ENCODE assay signal across 18 cellular contexts in the genomic region with DNA sequence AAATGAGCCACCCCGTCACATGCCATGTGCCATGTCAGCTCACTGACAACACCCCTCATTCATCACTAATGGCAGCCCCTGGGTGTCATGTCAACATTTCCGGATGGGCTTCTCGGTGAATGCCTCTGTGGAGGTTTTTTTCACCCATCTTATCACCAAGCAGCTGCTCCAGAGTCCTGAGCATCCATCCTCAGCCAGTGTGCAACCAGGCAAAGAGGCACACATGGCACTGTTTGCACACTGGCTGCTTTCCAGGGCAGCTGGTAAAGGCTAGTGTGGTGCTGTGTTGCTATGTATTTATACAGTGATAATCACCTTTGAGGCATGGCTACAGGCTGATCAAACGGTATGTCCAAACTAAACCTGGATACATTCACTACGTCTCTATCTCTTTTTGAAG.
A peak's percentile ranks its signal among the peaks of the same experiment; 100 is the strongest.
DNase-seq lines count a peak whose midpoint lies in the region; ATAC-seq, FAIRE-seq and TF ChIP-seq lines count a peak whose summit lies in the region.
"Had no signal": no experiment of that assay in that cellular context is flagged by ENCODE, and none has a peak within 500 bp of the region (broad histone marks: within the 10 kb centered on the region; RNA-seq: fewer than 3 reads in every experiment).

No MANE protein-coding gene starts in this region.

- no peak for TF ChIP-seq CTCF in right atrium auricular region (IDR thresholded peaks at IDR 0.05)

- no peak overlapping the region for H3K27ac ChIP-seq in right atrium auricular region
- no peak overlapping the region for H3K27ac ChIP-seq in small intestine (ENCODE audit: low read depth in 1 of 2, low read length in 1 of 2)
- H3K27ac ChIP-seq: neutrophil, tibial nerve had no signal

- H3K4me3 ChIP-seq in right atrium auricular region (no peak overlapping the region), small intestine (ENCODE audit: low read depth in 1 of 2, low read length in 2 of 2) (no peak overlapping the region)
- H3K4me3 ChIP-seq: tibial nerve had no signal

- H3K27me3 ChIP-seq in right atrium auricular region (no peaks in the 10 kb centered on the region), small intestine (ENCODE audit: control insufficient read depth in 2 of 2, insufficient read depth in 2 of 2, low read length in 2 of 2) (no peaks in the 10 kb centered on the region)
- H3K27me3 ChIP-seq: neutrophil, tibial nerve had no signal

- FAIRE-seq in small intestine (lab: Jason Lieb, UNC), result no peak
- FAIRE-seq: frontal cortex had no signal

- intact Hi-C loops in Right ventricle myocardium superior (cut with DNase I), result no loop called here

- H3K36me3 ChIP-seq in right atrium auricular region (no peaks in the 10 kb centered on the region), small intestine (ENCODE audit: control insufficient read depth in 2 of 2, insufficient read depth in 2 of 2, low read length in 2 of 2) (no peaks in the 10 kb centered on the region)
- H3K36me3 ChIP-seq: neutrophil, tibial nerve had no signal

- H3K9me3 ChIP-seq in right atrium auricular region (no peaks in the 10 kb centered on the region), small intestine (ENCODE audit: control insufficient read depth, low read depth) (no peaks in the 10 kb centered on the region)
- H3K9me3 ChIP-seq: neutrophil, tibial nerve had no signal

- DNase-seq in Right ventricle myocardium superior (no peak), right atrium auricular region (ENCODE audit: low spot score) (no peak), NCI-H2171 (lab: John Stamatoyannopoulos, UW) (peak; percentile 21), astrocyte of the hippocampus (ENCODE audit: low read depth, low spot score) (peak; percentile 3), small intestine (peak; percentile 51)
- DNase-seq in effector CD8-positive, alpha-beta T cell (lab: John Stamatoyannopoulos, UW), result no peak
- DNase-seq in stimulated activated CD4-positive, alpha-beta T cell treated with anti-CD3 and anti-CD28 coated beads, Interleukin-2, amount 100 ng/mL, for 24 hours, result no peak
- DNase-seq: activated T-cell treated with anti-CD3 and anti-CD28 coated beads, Interleukin-2, amount 50 U/mL, for 72 hours; CD4-positive, alpha-beta memory T cell; cerebellar nuclear complex; GF-D8; stimulated activated CD4-positive, alpha-beta T cell treated with anti-CD3 and anti-CD28 coated beads, Interleukin-4, amount 100 ng/mL, for 24 hours; T-helper 9 cell had no signal

- H3K4me1 ChIP-seq in right atrium auricular region (no peaks in the 10 kb centered on the region), small intestine (ENCODE audit: control insufficient read depth in 2 of 2, insufficient read depth in 1 of 2, low read depth in 1 of 2, low read length in 1 of 2) (no peaks in the 10 kb centered on the region)
- H3K4me1 ChIP-seq: tibial nerve had no signal

- ATAC-seq in Right ventricle myocardium superior (ENCODE audit: poor library complexity) (peak; percentile 53), GM21723 (IDR thresholded peaks at IDR 0.05; ENCODE audit: unreplicated experiment) (no peak)
- ATAC-seq: activated T-cell treated with anti-CD3 and anti-CD28 coated beads, Interleukin-2, amount 50 U/mL, for 72 hours; sciatic nerve had no signal

- WGBS in small intestine, 3 donors, result 11 to 59% (median 38%) methylated on average over 5 of the region's 5 CpGs

Comparison
In these comparisons a context has a peak if more than half of its experiments do, and no peak if none do; other contexts are left out.
1. DNase-seq: peak in NCI-H2171 (single experiment), astrocyte of the hippocampus (single experiment) and small intestine (single experiment); none in Right ventricle myocardium superior (single experiment), right atrium auricular region (single experiment), effector CD8-positive, alpha-beta T cell (single experiment) and stimulated activated CD4-positive, alpha-beta T cell treated with anti-CD3 and anti-CD28 coated beads, Interleukin-2, amount 100 ng/mL, for 24 hours (0 of 2).